Comparison of ENCODE assay signal across 8 cellular contexts in the genomic region with DNA sequence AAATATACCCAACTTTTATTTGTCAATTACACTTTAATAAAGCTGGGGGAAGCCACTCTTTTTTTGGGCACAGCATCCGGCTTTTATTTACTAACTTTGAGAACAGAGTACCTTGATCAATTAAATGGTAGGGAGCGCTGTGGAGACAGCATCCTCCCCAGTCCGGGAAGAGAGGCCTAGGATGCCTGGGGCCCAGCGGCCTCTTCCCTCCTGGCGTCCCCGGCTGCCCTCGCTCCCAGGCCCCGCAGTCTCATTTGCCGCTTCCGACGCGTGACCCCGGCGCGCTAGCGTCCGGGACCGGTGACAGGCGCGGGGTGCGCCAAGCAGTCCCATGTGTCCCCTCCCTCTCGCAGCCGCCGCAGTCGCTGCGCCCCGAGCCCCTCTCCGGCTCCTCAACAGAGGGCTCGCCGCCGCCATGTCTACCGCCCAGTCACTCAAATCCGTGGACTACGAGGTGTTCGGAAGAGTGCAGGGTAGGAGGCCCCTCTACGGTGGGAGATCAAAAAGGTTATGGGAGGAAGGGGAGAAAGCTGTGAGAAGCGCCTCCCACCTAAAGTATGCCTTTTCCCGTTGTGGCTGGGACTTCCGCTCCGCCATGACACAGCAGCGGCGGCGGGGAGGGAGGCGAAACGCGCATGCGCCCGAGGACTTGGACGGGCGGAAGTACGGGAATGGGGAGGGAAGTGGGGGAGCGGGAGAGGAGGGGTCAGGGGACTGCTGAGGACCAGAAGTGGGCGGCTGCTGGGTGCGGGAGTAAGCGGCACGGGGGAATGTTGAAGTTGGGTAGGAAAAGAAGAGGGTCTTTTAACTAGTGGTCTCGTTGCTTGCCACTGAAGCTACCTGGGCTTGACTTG. TPM values are rescaled to one million over a fixed set of nuclear protein-coding genes. Genes with fewer than 3 reads are reported as not detected.
DNase-seq lines count a peak whose midpoint lies in the region; ATAC-seq, FAIRE-seq and TF ChIP-seq lines count a peak whose summit lies in the region.

A gene (plus strand): TSS at position 332 of the 854 bp plus-strand sequence.

- peak within 1 kb of the TSS; percentile 89 for H4K8ac ChIP-seq in trophoblast cell (ENCODE audit: low read depth, low read length)

- H3K79me1 ChIP-seq in trophoblast cell (ENCODE audit: low read length): peaks cover 4% of the 10 kb centered on the region

- peaks cover 24% of the 10 kb centered on the region for H3K36me3 Mint-ChIP-seq in activated naive CD8-positive, alpha-beta T cell treated with anti-CD3 and anti-CD28 coated beads, Interleukin-2, amount 50 U/mL, for 24 hours (ENCODE audit: low read depth)

- H3K9me3 Mint-ChIP-seq in activated naive CD8-positive, alpha-beta T cell treated with anti-CD3 and anti-CD28 coated beads, Interleukin-2, amount 50 U/mL, for 24 hours: peaks cover 8% of the 10 kb centered on the region

- peak within 1 kb of the TSS; percentile 98 for H3K27ac Mint-ChIP-seq in activated naive CD8-positive, alpha-beta T cell treated with anti-CD3 and anti-CD28 coated beads, Interleukin-2, amount 50 U/mL, for 24 hours

- H3K14ac ChIP-seq in trophoblast cell (ENCODE audit: low read length): peak within 1 kb of the TSS; percentile 85

- DNase-seq in GM12892 (ENCODE audit: insufficient read length): peak; percentile 71
- DNase-seq in NCI-H1436 (lab: John Stamatoyannopoulos, UW): peak; percentile 96
- DNase-seq in SW480 (ENCODE audit: low spot score): peak; percentile 95
- peak; percentile 96 for DNase-seq in activated naive CD8-positive, alpha-beta T cell treated with anti-CD3 and anti-CD28 coated beads, Interleukin-2, amount 50 U/mL, for 24 hours
- DNase-seq in cardiac muscle cell (ENCODE audit: low read depth in 1 of 2, low spot score in 1 of 2): peak; percentile 96 to 98
- DNase-seq in trophoblast cell: peak; percentile 93 to 98
- peak; percentile 89 to 91 for DNase-seq in tibial nerve (ENCODE audit: low spot score in 2 of 2)

- FAIRE-seq in GM12892 (lab: Jason Lieb, UNC): peak; percentile 99

- H3K4me3 ChIP-seq in cardiac muscle cell: peak within 1 kb of the TSS; percentile 61
- peak within 1 kb of the TSS; percentile 85 for H3K4me3 ChIP-seq in trophoblast cell (ENCODE audit: low read depth, low read length)
- H3K4me3 ChIP-seq in tibial nerve: peak within 1 kb of the TSS; percentile 57 to 95 (median 80)

- peak within 1 kb of the TSS; percentile 47 for H3K18ac ChIP-seq in trophoblast cell (ENCODE audit: low read length)

- H3K27ac ChIP-seq in cardiac muscle cell: peak within 1 kb of the TSS; percentile 97
- peak within 1 kb of the TSS; percentile 97 for H3K27ac ChIP-seq in trophoblast cell (ENCODE audit: low read depth, low read length)
- H3K27ac ChIP-seq in tibial nerve: peak within 1 kb of the TSS; percentile 94 to 100 (median 100)

- H3K4me2 ChIP-seq in trophoblast cell (ENCODE audit: low read length): peak within 1 kb of the TSS; percentile 69

- H2BK120ac ChIP-seq in trophoblast cell (ENCODE audit: insufficient read depth, low read length, poor library complexity): peak within 1 kb of the TSS; percentile 74

- peak within 1 kb of the TSS; percentile 72 for H2AFZ ChIP-seq in trophoblast cell (ENCODE audit: insufficient read depth, low read length, poor library complexity)

- H3K79me2 ChIP-seq in trophoblast cell (ENCODE audit: control insufficient read depth, insufficient read depth, low read length, poor library complexity): peaks cover 4% of the 10 kb centered on the region

- no peaks in the 10 kb centered on the region for H3K27me3 ChIP-seq in cardiac muscle cell
- H3K27me3 ChIP-seq in trophoblast cell (ENCODE audit: insufficient read depth, low read length): no peaks in the 10 kb centered on the region
- H3K27me3 ChIP-seq in tibial nerve: no peaks in the 10 kb centered on the region

- peak within 1 kb of the TSS; percentile 59 for H4K12ac ChIP-seq in trophoblast cell (ENCODE audit: low read depth, low read length)

- no peaks in the 10 kb centered on the region for H3K27me3 Mint-ChIP-seq in activated naive CD8-positive, alpha-beta T cell treated with anti-CD3 and anti-CD28 coated beads, Interleukin-2, amount 50 U/mL, for 24 hours

- H2BK5ac ChIP-seq in trophoblast cell (ENCODE audit: low read depth, low read length, poor library complexity): peak within 1 kb of the TSS; percentile 86

- H3K4me1 ChIP-seq in cardiac muscle cell (ENCODE audit: low read depth): peaks cover 5% of the 10 kb centered on the region
- no peaks in the 10 kb centered on the region for H3K4me1 ChIP-seq in trophoblast cell (ENCODE audit: control insufficient read depth in 1 of 2, insufficient read depth in 2 of 2, low read length in 2 of 2)
- H3K4me1 ChIP-seq in tibial nerve: peaks cover 0 to 11% (median 5%) of the 10 kb centered on the region in 4 donors

- H3K4me1 Mint-ChIP-seq in activated naive CD8-positive, alpha-beta T cell treated with anti-CD3 and anti-CD28 coated beads, Interleukin-2, amount 50 U/mL, for 24 hours: peaks cover 19% of the 10 kb centered on the region

- H2AK5ac ChIP-seq in trophoblast cell (ENCODE audit: low read length): peak within 1 kb of the TSS; percentile 53

- H3K4ac ChIP-seq in trophoblast cell (ENCODE audit: low read depth, low read length): peak within 1 kb of the TSS; percentile 77

- peak; percentile 38 to 99 for TF ChIP-seq EP300 in tibial nerve (IDR thresholded peaks at IDR 0.05)

- ATAC-seq in HG02840 (IDR thresholded peaks at IDR 0.05; ENCODE audit: low FRiP score, unreplicated experiment): peak; percentile 84
- ATAC-seq in activated naive CD8-positive, alpha-beta T cell treated with anti-CD3 and anti-CD28 coated beads, Interleukin-2, amount 50 U/mL, for 24 hours: peak; percentile 92

- peak within 1 kb of the TSS; percentile 95 for H4K91ac ChIP-seq in trophoblast cell (ENCODE audit: low read depth, low read length)

- no CpG with 5 or more reads among the region's 57 CpGs for WGBS in trophoblast cell (ENCODE audit: extremely low coverage, insufficient coverage, insufficient read length)
- WGBS in tibial nerve, 2 donors: 0 to 1% methylated on average over 50 to 53 of the region's 57 CpGs

- no peak within 1 kb of the TSS for H3K23ac ChIP-seq in trophoblast cell (ENCODE audit: low read length)

- peak within 1 kb of the TSS; percentile 87 for H3K4me3 Mint-ChIP-seq in activated naive CD8-positive, alpha-beta T cell treated with anti-CD3 and anti-CD28 coated beads, Interleukin-2, amount 50 U/mL, for 24 hours

- no peaks in the 10 kb centered on the region for H3K9me3 ChIP-seq in cardiac muscle cell (ENCODE audit: low read depth)
- peaks cover 3% of the 10 kb centered on the region for H3K9me3 ChIP-seq in trophoblast cell (ENCODE audit: insufficient read depth, low read depth, low read length)
- peaks cover 0 to under 1% (median 0%) of the 10 kb centered on the region in 4 donors for H3K9me3 ChIP-seq in tibial nerve

- H3K9ac ChIP-seq in trophoblast cell (ENCODE audit: low read length): peak within 1 kb of the TSS; percentile 91

- H3K36me3 ChIP-seq in cardiac muscle cell: no peaks in the 10 kb centered on the region
- H3K36me3 ChIP-seq in trophoblast cell (ENCODE audit: control insufficient read depth in 1 of 2, insufficient read depth in 2 of 2, low read length in 2 of 2): no peaks in the 10 kb centered on the region
- peaks cover 0 to 5% (median 0%) of the 10 kb centered on the region in 3 donors for H3K36me3 ChIP-seq in tibial nerve

- H2BK12ac ChIP-seq in trophoblast cell (ENCODE audit: low read length): no peak within 1 kb of the TSS

- peak; percentile 43 for TF ChIP-seq CTCF in cardiac muscle cell (IDR thresholded peaks at IDR 0.05; ENCODE audit: low read depth, low read length)
- peak in 3 of 5 experiments; percentile 5 to 36 (median 14) for TF ChIP-seq CTCF in tibial nerve (IDR thresholded peaks at IDR 0.05)

- TF ChIP-seq POLR2A in GM12892 (IDR thresholded peaks at IDR 0.05; ENCODE audit: low read depth, low read length) (peak; percentile 93), tibial nerve (IDR thresholded peaks at IDR 0.05) (peak; percentile 76 to 91)

RNA-seq across cellular contexts. Expression of the gene that starts here (rescaled TPM):
- 3.0 TPM for polyA plus RNA-seq in GM12892 (2012; ENCODE audit: missing spikeins)
- total RNA-seq in cardiac muscle cell: 12.6 and 42.9 TPM in 2 replicates
- polyA plus RNA-seq in cardiac muscle cell: 37.7 and 46.8 TPM in 2 replicates
- polyA plus RNA-seq in trophoblast cell (2013): 5.2 and 5.8 TPM in 2 replicates
- total RNA-seq in tibial nerve: 10 to 100 TPM; 15.6 to 25.1 (median 21.5) TPM

Comparison
In these comparisons a context has a peak if more than half of its experiments do, and no peak if none do; other contexts are left out.
1. Peak in every context shown above with its lines: DNase-seq, ATAC-seq, H3K4me3 ChIP-seq and H3K27ac ChIP-seq.